In the genomic region with DNA sequence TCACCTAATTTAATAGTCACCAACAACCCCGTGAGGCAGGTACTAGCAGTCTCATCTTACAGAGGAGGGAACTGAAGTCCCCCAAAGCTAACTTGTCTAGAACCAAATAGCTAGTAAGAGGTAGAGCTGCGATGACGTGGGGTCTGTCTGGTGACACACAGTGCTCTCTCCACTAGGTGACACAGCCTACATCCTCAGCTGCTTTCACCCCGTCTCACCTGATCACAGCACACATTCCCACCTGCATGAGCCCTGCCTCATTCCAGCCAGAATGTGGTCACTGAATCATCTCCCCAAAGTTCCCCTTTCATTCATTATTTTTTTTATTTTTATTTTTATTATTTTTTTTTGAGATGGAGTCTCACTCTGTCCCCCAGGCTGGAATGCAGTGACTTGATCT, we compare ENCODE assay signal across 24 cellular contexts.
"Had no signal": no experiment of that assay in that cellular context is flagged by ENCODE, and none has a peak within 500 bp of the region (broad histone marks: within the 10 kb centered on the region; RNA-seq: fewer than 3 reads in every experiment).

No MANE protein-coding gene starts in this region.

- H3K9me3 ChIP-seq: body of pancreas, thyroid gland, uterus had no signal

- H3K36me3 ChIP-seq: thyroid gland, uterus had no signal

- H3K27ac ChIP-seq: body of pancreas, thyroid gland, uterus had no signal

- H3K9me3 Mint-ChIP-seq: activated B cell treated with CpG ODN at 0.5 μM for 24 hours; activated CD8-positive, alpha-beta T cell treated with anti-CD3 and anti-CD28 coated beads for 36 hours; activated naive CD4-positive, alpha-beta T cell treated with anti-CD3 and anti-CD28 coated beads, Interleukin-2, amount 50 U/mL, for 24 hours; dendritic cell treated with granulocyte-macrophage colony-stimulating factor and Interleukin-4, amounts not matched to agents 40 ng/mL and 50 ng/mL, for 4 days; naive B cell had no signal

- H3K4me3 Mint-ChIP-seq: activated B cell treated with CpG ODN at 0.5 μM for 24 hours; activated CD8-positive, alpha-beta T cell treated with anti-CD3 and anti-CD28 coated beads for 36 hours; activated naive CD4-positive, alpha-beta T cell treated with anti-CD3 and anti-CD28 coated beads, Interleukin-2, amount 50 U/mL, for 24 hours; dendritic cell treated with granulocyte-macrophage colony-stimulating factor and Interleukin-4, amounts not matched to agents 40 ng/mL and 50 ng/mL, for 4 days; naive B cell had no signal

- DNase-seq: activated B cell treated with CpG ODN at 0.5 μM for 24 hours; activated CD4-positive, alpha-beta T cell treated with anti-CD3 and anti-CD28 coated beads for 48 hours; activated CD8-positive, alpha-beta T cell treated with anti-CD3 and anti-CD28 coated beads for 36 hours; activated gamma-delta T cell treated with Interleukin-2 at 50 U/mL for 16 hours; activated T-cell treated with anti-CD3 and anti-CD28 coated beads, Interleukin-2, amount 50 U/mL, for 1 hour; anterior cingulate cortex; body of pancreas; effector CD4-positive, alpha-beta T cell; hypothalamus; left cardiac atrium; mesenchymal stem cell; naive B cell; occipital lobe; posterior cingulate gyrus; stimulated activated CD4-positive, alpha-beta T cell treated with anti-CD3 and anti-CD28 coated beads, Interleukin-2, amount 100 ng/mL, for 48 hours; stimulated activated CD8-positive, alpha-beta memory T cell treated with anti-CD3 and anti-CD28 coated beads, Interleukin-4, amount 100 ng/mL, for 48 hours; stimulated activated naive CD4-positive, alpha-beta T cell treated with Interleukin-2 at 50 U/mL for 16 hours; substantia nigra; T-helper 9 cell; thyroid gland had no signal

- H3K4me3 ChIP-seq: body of pancreas, thyroid gland, uterus had no signal

- H3K4me1 Mint-ChIP-seq: activated B cell treated with CpG ODN at 0.5 μM for 24 hours; activated naive CD4-positive, alpha-beta T cell treated with anti-CD3 and anti-CD28 coated beads, Interleukin-2, amount 50 U/mL, for 24 hours; naive B cell had no signal

- ATAC-seq: activated CD8-positive, alpha-beta T cell treated with anti-CD3 and anti-CD28 coated beads for 36 hours; body of pancreas; esophagus mucosa; left cardiac atrium had no signal

- H3K36me3 Mint-ChIP-seq: activated naive CD4-positive, alpha-beta T cell treated with anti-CD3 and anti-CD28 coated beads, Interleukin-2, amount 50 U/mL, for 24 hours; naive B cell had no signal

- H3K4me1 ChIP-seq: body of pancreas, uterus had no signal

- H3K27ac Mint-ChIP-seq: activated B cell treated with CpG ODN at 0.5 μM for 24 hours; activated CD8-positive, alpha-beta T cell treated with anti-CD3 and anti-CD28 coated beads for 36 hours; activated naive CD4-positive, alpha-beta T cell treated with anti-CD3 and anti-CD28 coated beads, Interleukin-2, amount 50 U/mL, for 24 hours had no signal

- H3K27me3 Mint-ChIP-seq: activated naive CD4-positive, alpha-beta T cell treated with anti-CD3 and anti-CD28 coated beads, Interleukin-2, amount 50 U/mL, for 24 hours had no signal

- H3K27me3 ChIP-seq: body of pancreas, thyroid gland, uterus had no signal
